ENCODE assay signal across 8 cellular contexts in genomic region chr17:19508327-19508867, GRCh38. TPM values are rescaled to one million over a fixed set of nuclear protein-coding genes. Genes with fewer than 3 reads are reported as not detected.
DNase-seq lines count a peak whose midpoint lies in the region; ATAC-seq and TF ChIP-seq lines count a peak whose summit lies in the region.

No MANE protein-coding gene starts in this region.

- H3K4me3 ChIP-seq in HUES48 (ENCODE audit: low read depth, low read length) (peak overlapping the region; percentile 77), duodenal mucosa (ENCODE audit: low read depth in 1 of 2, low read length in 2 of 2) (peak overlapping the region; percentile 74 to 88), mucosa of stomach (ENCODE audit: low read length) (peak overlapping the region; percentile 68)

- peaks cover 28% of the 10 kb centered on the region for H3K4me1 Mint-ChIP-seq in WTC11

- H3K9ac ChIP-seq in HUES48 (ENCODE audit: low read depth, low read length) = peak overlapping the region; percentile 18; the same call in 1 of the 2 replicates
- H3K9ac ChIP-seq in duodenal mucosa (ENCODE audit: low read depth in 1 of 2, low read length in 2 of 2) = peak overlapping the region; percentile 58 to 76
- H3K9ac ChIP-seq in mucosa of stomach (ENCODE audit: low read length) = peak overlapping the region; percentile 72

- CTCF ChIA-PET in WTC11 (lab: Charles Lee) = no interaction called here

- peaks cover 2% of the 10 kb centered on the region; the same call in 1 of the 2 replicates for H3K27me3 Mint-ChIP-seq in WTC11 (ENCODE audit: low read depth)

- peak overlapping the region; percentile 41 for H3K27ac Mint-ChIP-seq in WTC11

- H3K27me3 ChIP-seq in HUES48 (ENCODE audit: control insufficient read depth, insufficient read depth, low read length) (no peaks in the 10 kb centered on the region), duodenal mucosa (ENCODE audit: control insufficient read depth in 1 of 2, insufficient read depth in 2 of 2, low read length in 2 of 2) (no peaks in the 10 kb centered on the region), mucosa of stomach (ENCODE audit: control insufficient read depth, insufficient read depth, low read length) (no peaks in the 10 kb centered on the region)

- H3K9me3 ChIP-seq in HUES48 (ENCODE audit: control insufficient read depth, insufficient read depth, low read length) = no peaks in the 10 kb centered on the region
- H3K9me3 ChIP-seq in duodenal mucosa (ENCODE audit: control insufficient read depth in 1 of 2, low read length in 2 of 2) = no peaks in the 10 kb centered on the region
- H3K9me3 ChIP-seq in mucosa of stomach (ENCODE audit: control insufficient read depth, low read length) = no peaks in the 10 kb centered on the region

- peak overlapping the region; percentile 89 for H3K27ac ChIP-seq in 22Rv1
- H3K27ac ChIP-seq in HUES48 (ENCODE audit: low read depth, low read length) = peak overlapping the region; percentile 71
- H3K27ac ChIP-seq in duodenal mucosa (ENCODE audit: low read depth, low read length) = no peak overlapping the region

- H3K36me3 Mint-ChIP-seq in WTC11 = no peaks in the 10 kb centered on the region

- H3K36me3 ChIP-seq in HUES48 (ENCODE audit: control insufficient read depth, insufficient read depth, low read length) = no peaks in the 10 kb centered on the region
- H3K36me3 ChIP-seq in duodenal mucosa (ENCODE audit: control insufficient read depth in 1 of 2, insufficient read depth in 2 of 2, low read length in 2 of 2) = no peaks in the 10 kb centered on the region
- H3K36me3 ChIP-seq in mucosa of stomach (ENCODE audit: control insufficient read depth, insufficient read depth, low read length) = no peaks in the 10 kb centered on the region

- no peaks in the 10 kb centered on the region for H3K9me3 Mint-ChIP-seq in WTC11

- POLR2A ChIA-PET in WTC11 (lab: Charles Lee) = no interaction called here

- ATAC-seq in GM19023 (IDR thresholded peaks at IDR 0.05; ENCODE audit: unreplicated experiment) (peak; percentile 23), WTC11 (peak; percentile 32)

- peaks cover 7% of the 10 kb centered on the region for H3K4me1 ChIP-seq in HUES48 (ENCODE audit: control insufficient read depth, insufficient read depth, low read length)
- peaks cover 0 to 7% of the 10 kb centered on the region in 2 donors for H3K4me1 ChIP-seq in duodenal mucosa (ENCODE audit: control insufficient read depth in 1 of 2, insufficient read depth in 2 of 2, low read length in 2 of 2)
- H3K4me1 ChIP-seq in mucosa of stomach (ENCODE audit: control insufficient read depth, insufficient read depth, low read length) = no peaks in the 10 kb centered on the region

- DNase-seq in WTC11 (ENCODE audit: low spot score) (peak; percentile 50), OCI-M1 (lab: John Stamatoyannopoulos, UW) (no peak)
- peak; percentile 39 for DNase-seq in stimulated activated naive CD4-positive, alpha-beta T cell treated with Interleukin-2 at 50 U/mL for 16 hours (lab: John Stamatoyannopoulos, UW)

- TF ChIP-seq CTCF in 22Rv1 (IDR thresholded peaks at IDR 0.05) = no peak
- no peak for TF ChIP-seq CTCF in WTC11 (IDR thresholded peaks at IDR 0.05)

- H3K4me3 Mint-ChIP-seq in WTC11 = peak overlapping the region; percentile 79

TF ChIP-seq in WTC11, 78 proteins besides CTCF, POLR2A, EP300 and RAD21:
- 0 out of 2 replicates have a peak, but pooled peaks have one; percentile 37 for TF ChIP-seq SP1 (CRISPR knock-in tag; conservative IDR thresholded peaks at IDR 0.05)
- TF ChIP-seq ZNF423 (CRISPR knock-in tag; IDR thresholded peaks at IDR 0.05) = no peak
- TF ChIP-seq JAZF1 (CRISPR knock-in tag; IDR thresholded peaks at IDR 0.05) = no peak
- peak; percentile 13; the same call in 1 of the 2 replicates for TF ChIP-seq ETV6 (CRISPR knock-in tag; IDR thresholded peaks at IDR 0.05)
- peak; percentile 52; the same call in 1 of the 2 replicates for TF ChIP-seq MAX (CRISPR knock-in tag; IDR thresholded peaks at IDR 0.05)
- TF ChIP-seq, protein P1, sequence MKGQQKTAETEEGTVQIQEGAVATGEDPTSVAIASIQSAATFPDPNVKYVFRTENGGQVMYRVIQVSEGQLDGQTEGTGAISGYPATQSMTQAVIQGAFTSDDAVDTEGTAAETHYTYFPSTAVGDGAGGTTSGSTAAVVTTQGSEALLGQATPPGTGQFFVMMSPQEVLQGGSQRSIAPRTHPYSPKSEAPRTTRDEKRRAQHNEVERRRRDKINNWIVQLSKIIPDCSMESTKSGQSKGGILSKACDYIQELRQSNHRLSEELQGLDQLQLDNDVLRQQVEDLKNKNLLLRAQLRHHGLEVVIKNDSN (CRISPR knock-in tag; IDR thresholded peaks at IDR 0.05) = peak; percentile 3
- no peak for TF ChIP-seq ESRRA (CRISPR knock-in tag; IDR thresholded peaks at IDR 0.05; ENCODE audit: borderline replicate concordance)

RNA-seq across cellular contexts. Expression of gene SLC47A1, which starts 25.3 kb away (rescaled TPM):
- total RNA-seq in WTC11 (2021) = 2.5 to 3.3 TPM (median 2.9 TPM) in 3 replicates

Comparison
In these comparisons a context has a peak if more than half of its experiments do, and no peak if none do; other contexts are left out.
1. H3K9ac ChIP-seq: peak in every context shown above with its lines; median percentile 72 in mucosa of stomach; 67 in duodenal mucosa; 18 in HUES48.